8 cellular contexts compared by ENCODE assay signal in the genomic region with DNA sequence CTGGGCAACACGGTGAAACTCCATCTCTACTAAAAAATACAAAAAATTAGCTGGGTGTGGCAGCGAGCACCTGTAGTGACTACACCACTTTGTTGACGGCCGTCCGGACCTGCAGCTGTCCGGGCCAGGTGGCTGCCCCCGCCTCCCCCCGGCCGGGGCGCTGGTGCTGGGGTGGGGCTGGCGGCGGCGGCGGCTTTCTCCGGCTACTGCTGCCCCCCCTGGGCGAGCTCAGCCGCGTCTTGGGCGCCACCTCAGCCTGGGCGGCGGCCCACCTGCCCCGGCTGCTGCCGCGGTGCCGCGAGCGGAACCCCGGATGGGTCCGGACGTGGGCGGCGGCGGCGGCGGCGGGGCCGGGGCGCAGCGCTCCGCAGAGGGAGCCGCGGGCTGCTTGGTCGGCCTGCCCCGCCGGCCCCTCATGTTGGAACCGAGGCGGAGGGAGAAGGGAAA. TPM values are rescaled to one million over a fixed set of nuclear protein-coding genes. Genes with fewer than 3 reads are reported as not detected.
A peak's percentile ranks its signal among the peaks of the same experiment; 100 is the strongest.
DNase-seq lines count a peak whose midpoint lies in the region; ATAC-seq and TF ChIP-seq lines count a peak whose summit lies in the region.
"Not testable (repeated sequence)": the region's sequence is repeated elsewhere in the genome, so short reads cannot be mapped to it uniquely, and the experiment has no call there.

No MANE protein-coding gene starts in this region.

- H3K4me1 ChIP-seq in effector memory CD4-positive, alpha-beta T cell (ENCODE audit: control insufficient read depth, insufficient read depth, low read length, poor library complexity, severe bottlenecking): not testable (repeated sequence)

- H3K9me3 ChIP-seq in effector memory CD4-positive, alpha-beta T cell (ENCODE audit: control insufficient read depth, low read length): not testable (repeated sequence)

- POLR2A ChIA-PET in activated CD4-positive, alpha-beta memory T cell treated with anti-CD3 and anti-CD28 coated beads, Interleukin-2, amount 10 ng/mL, durations not matched to agents 7 days and 5 days (lab: Charles Lee): interaction anchor here (1.0 to 1.8 kb wide), 7 partner anchors 19 to 260 kb away, joined by 3 to 8 read pairs (median 4); no protein-coding TSS in a partner anchor

- not testable (repeated sequence) for H3K27me3 ChIP-seq in effector memory CD4-positive, alpha-beta T cell (replicated peaks; ENCODE audit: control insufficient read depth, insufficient read depth, low read length, poor library complexity, severe bottlenecking)

- H3K4me3 ChIP-seq in effector memory CD4-positive, alpha-beta T cell (ENCODE audit: insufficient read depth, low read depth, low read length, poor library complexity, severe bottlenecking): peak overlapping the region; percentile 77
- H3K4me3 ChIP-seq in lower leg skin (ENCODE audit: low read depth, poor library complexity, severe bottlenecking): peak overlapping the region; percentile 81

- CTCF ChIA-PET in activated CD4-positive, alpha-beta memory T cell treated with anti-CD3 and anti-CD28 coated beads, Interleukin-2, amount 10 ng/mL, durations not matched to agents 7 days and 5 days (lab: Charles Lee): interaction anchor here (0.7 to 2.1 kb wide), 15 partner anchors 19 to 263 kb away, joined by 3 to 18 read pairs (median 4); a partner anchor contains a TSS

- peak; percentile 48 for ATAC-seq in GM19372 (IDR thresholded peaks at IDR 0.05; ENCODE audit: low read depth, unreplicated experiment)
- ATAC-seq in HG03095 (IDR thresholded peaks at IDR 0.05; ENCODE audit: unreplicated experiment): peak; percentile 46

- H3K27me3 Mint-ChIP-seq in activated CD4-positive, alpha-beta memory T cell treated with anti-CD3 and anti-CD28 coated beads, Interleukin-2, amount 10 ng/mL, durations not matched to agents 7 days and 5 days: not testable (repeated sequence)

- H3K27ac Mint-ChIP-seq in activated CD4-positive, alpha-beta memory T cell treated with anti-CD3 and anti-CD28 coated beads, Interleukin-2, amount 10 ng/mL, durations not matched to agents 7 days and 5 days: peak overlapping the region; percentile 82

- H3K9me3 Mint-ChIP-seq in activated CD4-positive, alpha-beta memory T cell treated with anti-CD3 and anti-CD28 coated beads, Interleukin-2, amount 10 ng/mL, durations not matched to agents 7 days and 5 days: not testable (repeated sequence)

- 0% methylated on average over 2 to 8 of the region's 47 CpGs for WGBS in lower leg skin, 2 donors

- not testable (repeated sequence) for H3K36me3 ChIP-seq in effector memory CD4-positive, alpha-beta T cell (ENCODE audit: control insufficient read depth, insufficient read depth, low read length)

- intact Hi-C loops in lower leg skin (cut with DNase I; ENCODE audit: low total_unique reads): not testable (repeated sequence)

- not testable (repeated sequence) for TF ChIP-seq POLR2A in lower leg skin (IDR thresholded peaks at IDR 0.05)

- peak overlapping the region; percentile 83 for H3K4me3 Mint-ChIP-seq in activated CD4-positive, alpha-beta memory T cell treated with anti-CD3 and anti-CD28 coated beads, Interleukin-2, amount 10 ng/mL, durations not matched to agents 7 days and 5 days

- H3K4me1 Mint-ChIP-seq in activated CD4-positive, alpha-beta memory T cell treated with anti-CD3 and anti-CD28 coated beads, Interleukin-2, amount 10 ng/mL, durations not matched to agents 7 days and 5 days: peaks cover 15% of the 10 kb centered on the region

- H3K36me3 Mint-ChIP-seq in activated CD4-positive, alpha-beta memory T cell treated with anti-CD3 and anti-CD28 coated beads, Interleukin-2, amount 10 ng/mL, durations not matched to agents 7 days and 5 days (ENCODE audit: low read depth): not testable (repeated sequence)

- peak overlapping the region; percentile 84 for H3K27ac ChIP-seq in effector memory CD4-positive, alpha-beta T cell (ENCODE audit: insufficient read depth, low read length, poor library complexity, severe bottlenecking)

- not testable (repeated sequence) for TF ChIP-seq CTCF in lower leg skin (IDR thresholded peaks at IDR 0.05)

- peak; percentile 21 for DNase-seq in Ammon's horn (ENCODE audit: low spot score)
- peak; percentile 25 for DNase-seq in NCI-H345 (lab: John Stamatoyannopoulos, UW)
- peak; percentile 58 for DNase-seq in activated CD4-positive, alpha-beta memory T cell treated with anti-CD3 and anti-CD28 coated beads, Interleukin-2, amount 10 ng/mL, durations not matched to agents 7 days and 5 days
- DNase-seq in effector memory CD4-positive, alpha-beta T cell; lower leg skin (ENCODE audit: low spot score in 2 of 2): not testable (repeated sequence)
- peak; percentile 59 for DNase-seq in stimulated activated CD4-positive, alpha-beta T cell treated with anti-CD3 and anti-CD28 coated beads, Interleukin-15, amount 100 ng/mL, for 24 hours

RNA-seq across cellular contexts. Expression of a gene that starts 0.4 kb away (rescaled TPM):
- total RNA-seq in activated CD4-positive, alpha-beta memory T cell treated with anti-CD3 and anti-CD28 coated beads, Interleukin-2, amount 10 ng/mL, durations not matched to agents 7 days and 5 days: 10 to 100 TPM; 17.2 to 19.0 TPM
- total RNA-seq in lower leg skin: 1 to 10 TPM; 2.7 to 8.2 (median 5.6) TPM
